ENCODE assay signal across 3 cellular contexts in the genomic region with DNA sequence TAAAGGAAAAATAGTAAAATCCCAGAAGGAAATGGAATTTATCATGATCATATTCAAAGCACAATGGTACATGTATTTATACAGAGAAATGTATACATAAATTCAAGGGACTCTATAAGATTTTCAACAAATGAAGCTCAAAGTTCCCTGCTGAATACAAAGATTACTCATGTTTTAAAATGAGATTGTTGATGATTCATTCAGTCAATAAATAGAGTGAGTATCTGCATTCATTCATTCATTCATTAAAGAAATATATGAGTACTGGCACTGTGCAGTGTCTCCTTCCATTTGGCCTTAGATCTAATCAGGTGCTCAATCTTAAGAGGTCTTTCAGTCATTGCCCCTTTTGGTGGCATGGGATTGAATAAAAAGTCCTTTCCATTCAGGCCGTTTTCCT.
TF ChIP-seq lines count a peak whose summit lies in the region.

No MANE protein-coding gene starts in this region.

TF ChIP-seq in IMR-90, 13 proteins besides CTCF, POLR2A, EP300 and RAD21:
- no peak for TF ChIP-seq NFE2L2 (IDR thresholded peaks at IDR 0.05; ENCODE audit: low read depth, low read length)

TF ChIP-seq in H1, 55 proteins besides CTCF, POLR2A, EP300 and RAD21:
- no peak for TF ChIP-seq EGR1 (IDR thresholded peaks at IDR 0.05; ENCODE audit: borderline replicate concordance, low read depth, low read length)
- TF ChIP-seq CBX5 (IDR thresholded peaks at IDR 0.05; ENCODE audit: low read depth, low read length) = no peak
- no peak for TF ChIP-seq SUZ12 (IDR thresholded peaks at IDR 0.05; ENCODE audit: low read length)
- TF ChIP-seq BCL11A (IDR thresholded peaks at IDR 0.05; ENCODE audit: low read depth in 2 of 2, low read length in 2 of 2) = no peak
- no peak for TF ChIP-seq RXRA (IDR thresholded peaks at IDR 0.05; ENCODE audit: insufficient read depth, low read depth, low read length)
- no peak for TF ChIP-seq SAP30 (IDR thresholded peaks at IDR 0.05; ENCODE audit: insufficient read depth, insufficient replicate concordance, low read length)
- TF ChIP-seq POU5F1 (IDR thresholded peaks at IDR 0.05; ENCODE audit: low read depth, low read length) = no peak
- TF ChIP-seq TBP (IDR thresholded peaks at IDR 0.05; ENCODE audit: low read depth, low read length) = no peak
- TF ChIP-seq KDM5A (IDR thresholded peaks at IDR 0.05; ENCODE audit: low read length) = no peak
- no peak for TF ChIP-seq FOSL1 (IDR thresholded peaks at IDR 0.05; ENCODE audit: insufficient read depth, low read depth, low read length)
- TF ChIP-seq, protein P1, sequence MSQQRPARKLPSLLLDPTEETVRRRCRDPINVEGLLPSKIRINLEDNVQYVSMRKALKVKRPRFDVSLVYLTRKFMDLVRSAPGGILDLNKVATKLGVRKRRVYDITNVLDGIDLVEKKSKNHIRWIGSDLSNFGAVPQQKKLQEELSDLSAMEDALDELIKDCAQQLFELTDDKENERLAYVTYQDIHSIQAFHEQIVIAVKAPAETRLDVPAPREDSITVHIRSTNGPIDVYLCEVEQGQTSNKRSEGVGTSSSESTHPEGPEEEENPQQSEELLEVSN (IDR thresholded peaks at IDR 0.05) = no peak
- no peak for TF ChIP-seq GABPA (IDR thresholded peaks at IDR 0.05; ENCODE audit: borderline replicate concordance, insufficient read depth, low read length)
- no peak for TF ChIP-seq BACH1 (IDR thresholded peaks at IDR 0.05; ENCODE audit: low read length)
- TF ChIP-seq SP4 (IDR thresholded peaks at IDR 0.05; ENCODE audit: low read length) = no peak
- no peak for TF ChIP-seq KDM4A (IDR thresholded peaks at IDR 0.05; ENCODE audit: low read depth, low read length, severe bottlenecking)
- TF ChIP-seq CTBP2 (IDR thresholded peaks at IDR 0.05; ENCODE audit: borderline replicate concordance, insufficient read depth, insufficient read length, low read length) = no peak
- TF ChIP-seq TCF12 (IDR thresholded peaks at IDR 0.05; ENCODE audit: low read depth, low read length) = no peak

TF ChIP-seq in SK-N-SH treated with all-trans-retinoic acid at 6 μM for 48 hours, 23 proteins besides CTCF, POLR2A, EP300 and RAD21:
- TF ChIP-seq ZNF565 (CRISPR knock-in tag; conservative IDR thresholded peaks at IDR 0.05; ENCODE audit: low read depth) (no peak), SNAI2 (CRISPR knock-in tag; IDR thresholded peaks at IDR 0.05) (no peak), ESRRG (CRISPR knock-in tag; IDR thresholded peaks at IDR 0.05) (no peak), ARNTL (CRISPR knock-in tag; IDR thresholded peaks at IDR 0.05; ENCODE audit: borderline replicate concordance, low read depth) (no peak), CSDC2 (CRISPR knock-in tag; IDR thresholded peaks at IDR 0.05) (no peak), RARB (CRISPR knock-in tag; IDR thresholded peaks at IDR 0.05) (no peak), ZNF70 (CRISPR knock-in tag; IDR thresholded peaks at IDR 0.05) (no peak), BACH2 (CRISPR knock-in tag; IDR thresholded peaks at IDR 0.05; ENCODE audit: borderline replicate concordance) (no peak), GLIS3 (CRISPR knock-in tag; IDR thresholded peaks at IDR 0.05) (no peak), ZC3H10 (CRISPR knock-in tag; IDR thresholded peaks at IDR 0.05) (no peak), ISL1 (CRISPR knock-in tag; IDR thresholded peaks at IDR 0.05) (no peak), TOX (CRISPR knock-in tag; IDR thresholded peaks at IDR 0.05; ENCODE audit: borderline replicate concordance) (no peak), TCF4 (CRISPR knock-in tag; IDR thresholded peaks at IDR 0.05; ENCODE audit: borderline replicate concordance) (no peak), ZNF8 (CRISPR knock-in tag; IDR thresholded peaks at IDR 0.05) (no peak), ZFP30 (CRISPR knock-in tag; IDR thresholded peaks at IDR 0.05) (no peak)
- TF ChIP-seq, protein P2, sequence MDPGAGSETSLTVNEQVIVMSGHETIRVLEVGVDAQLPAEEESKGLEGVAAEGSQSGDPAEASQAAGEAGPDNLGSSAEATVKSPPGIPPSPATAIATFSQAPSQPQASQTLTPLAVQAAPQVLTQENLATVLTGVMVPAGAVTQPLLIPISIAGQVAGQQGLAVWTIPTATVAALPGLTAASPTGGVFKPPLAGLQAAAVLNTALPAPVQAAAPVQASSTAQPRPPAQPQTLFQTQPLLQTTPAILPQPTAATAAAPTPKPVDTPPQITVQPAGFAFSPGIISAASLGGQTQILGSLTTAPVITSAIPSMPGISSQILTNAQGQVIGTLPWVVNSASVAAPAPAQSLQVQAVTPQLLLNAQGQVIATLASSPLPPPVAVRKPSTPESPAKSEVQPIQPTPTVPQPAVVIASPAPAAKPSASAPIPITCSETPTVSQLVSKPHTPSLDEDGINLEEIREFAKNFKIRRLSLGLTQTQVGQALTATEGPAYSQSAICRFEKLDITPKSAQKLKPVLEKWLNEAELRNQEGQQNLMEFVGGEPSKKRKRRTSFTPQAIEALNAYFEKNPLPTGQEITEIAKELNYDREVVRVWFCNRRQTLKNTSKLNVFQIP (CRISPR knock-in tag; IDR thresholded peaks at IDR 0.05; ENCODE audit: borderline replicate concordance, low read depth) = no peak
- TF ChIP-seq, protein P3, sequence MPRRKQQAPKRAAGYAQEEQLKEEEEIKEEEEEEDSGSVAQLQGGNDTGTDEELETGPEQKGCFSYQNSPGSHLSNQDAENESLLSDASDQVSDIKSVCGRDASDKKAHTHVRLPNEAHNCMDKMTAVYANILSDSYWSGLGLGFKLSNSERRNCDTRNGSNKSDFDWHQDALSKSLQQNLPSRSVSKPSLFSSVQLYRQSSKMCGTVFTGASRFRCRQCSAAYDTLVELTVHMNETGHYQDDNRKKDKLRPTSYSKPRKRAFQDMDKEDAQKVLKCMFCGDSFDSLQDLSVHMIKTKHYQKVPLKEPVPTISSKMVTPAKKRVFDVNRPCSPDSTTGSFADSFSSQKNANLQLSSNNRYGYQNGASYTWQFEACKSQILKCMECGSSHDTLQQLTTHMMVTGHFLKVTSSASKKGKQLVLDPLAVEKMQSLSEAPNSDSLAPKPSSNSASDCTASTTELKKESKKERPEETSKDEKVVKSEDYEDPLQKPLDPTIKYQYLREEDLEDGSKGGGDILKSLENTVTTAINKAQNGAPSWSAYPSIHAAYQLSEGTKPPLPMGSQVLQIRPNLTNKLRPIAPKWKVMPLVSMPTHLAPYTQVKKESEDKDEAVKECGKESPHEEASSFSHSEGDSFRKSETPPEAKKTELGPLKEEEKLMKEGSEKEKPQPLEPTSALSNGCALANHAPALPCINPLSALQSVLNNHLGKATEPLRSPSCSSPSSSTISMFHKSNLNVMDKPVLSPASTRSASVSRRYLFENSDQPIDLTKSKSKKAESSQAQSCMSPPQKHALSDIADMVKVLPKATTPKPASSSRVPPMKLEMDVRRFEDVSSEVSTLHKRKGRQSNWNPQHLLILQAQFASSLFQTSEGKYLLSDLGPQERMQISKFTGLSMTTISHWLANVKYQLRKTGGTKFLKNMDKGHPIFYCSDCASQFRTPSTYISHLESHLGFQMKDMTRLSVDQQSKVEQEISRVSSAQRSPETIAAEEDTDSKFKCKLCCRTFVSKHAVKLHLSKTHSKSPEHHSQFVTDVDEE (CRISPR knock-in tag; IDR thresholded peaks at IDR 0.05) = no peak
- TF ChIP-seq, protein P4, sequence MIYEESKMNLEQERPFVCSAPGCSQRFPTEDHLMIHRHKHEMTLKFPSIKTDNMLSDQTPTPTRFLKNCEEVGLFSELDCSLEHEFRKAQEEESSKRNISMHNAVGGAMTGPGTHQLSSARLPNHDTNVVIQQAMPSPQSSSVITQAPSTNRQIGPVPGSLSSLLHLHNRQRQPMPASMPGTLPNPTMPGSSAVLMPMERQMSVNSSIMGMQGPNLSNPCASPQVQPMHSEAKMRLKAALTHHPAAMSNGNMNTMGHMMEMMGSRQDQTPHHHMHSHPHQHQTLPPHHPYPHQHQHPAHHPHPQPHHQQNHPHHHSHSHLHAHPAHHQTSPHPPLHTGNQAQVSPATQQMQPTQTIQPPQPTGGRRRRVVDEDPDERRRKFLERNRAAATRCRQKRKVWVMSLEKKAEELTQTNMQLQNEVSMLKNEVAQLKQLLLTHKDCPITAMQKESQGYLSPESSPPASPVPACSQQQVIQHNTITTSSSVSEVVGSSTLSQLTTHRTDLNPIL (CRISPR knock-in tag; IDR thresholded peaks at IDR 0.05; ENCODE audit: low read depth) = no peak
